Comparison of ENCODE assay signal across 24 cellular contexts in the genomic region with DNA sequence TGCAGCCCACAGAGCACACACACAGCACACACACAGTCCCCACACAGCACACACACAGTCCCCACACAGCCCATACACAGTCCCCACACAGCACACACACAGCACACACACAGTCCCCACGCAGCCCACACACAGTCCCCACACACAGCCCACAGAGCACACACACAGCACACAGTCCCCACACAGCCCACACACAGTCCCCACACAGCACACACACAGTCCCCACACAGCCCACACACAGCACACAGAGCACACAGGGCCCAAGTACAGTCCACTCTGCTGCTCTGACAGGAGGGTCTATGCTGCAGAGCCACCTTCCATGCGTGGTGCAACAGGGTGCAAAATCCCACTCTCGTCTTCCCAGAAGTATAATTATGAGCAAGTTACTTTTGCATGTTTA.
DNase-seq lines count a peak whose midpoint lies in the region; ATAC-seq, FAIRE-seq and TF ChIP-seq lines count a peak whose summit lies in the region.
"Had no signal": no experiment of that assay in that cellular context is flagged by ENCODE, and none has a peak within 500 bp of the region (broad histone marks: within the 10 kb centered on the region; RNA-seq: fewer than 3 reads in every experiment).

No MANE protein-coding gene starts in this region.

- TF ChIP-seq EP300 in H1 (IDR thresholded peaks at IDR 0.05; ENCODE audit: borderline replicate concordance in 1 of 2, low read depth in 2 of 2, low read length in 2 of 2): no peak
- TF ChIP-seq EP300 in suprapubic skin (IDR thresholded peaks at IDR 0.05): no peak

- no peaks in the 10 kb centered on the region for H3K9me3 ChIP-seq in H1 (ENCODE audit: insufficient read depth in 2 of 2, low read depth in 1 of 2, low read length in 1 of 2)
- peaks cover 0 to 3% of the 10 kb centered on the region in 2 donors for H3K9me3 ChIP-seq in neuronal stem cell (replicated peaks in 1 of 2; ENCODE audit: control insufficient read depth in 2 of 2, insufficient read depth in 1 of 2, low read depth in 1 of 2, low read length in 2 of 2)
- H3K9me3 ChIP-seq in suprapubic skin: no peaks in the 10 kb centered on the region
- H3K9me3 ChIP-seq: HAP-1 had no signal

- H4K91ac ChIP-seq in H1 (replicated peaks; ENCODE audit: insufficient read length, low read length) (peak overlapping the region; percentile 5), neuronal stem cell (ENCODE audit: low read depth, low read length, poor library complexity) (no peak overlapping the region)

- H3K23me2 ChIP-seq in H1 (ENCODE audit: low read depth, low read length): peaks cover 12% of the 10 kb centered on the region; the same call in 1 of the 2 replicates

- TF ChIP-seq RAD21 in H1 (IDR thresholded peaks at IDR 0.05 in 1 of 2, conservative IDR thresholded peaks at IDR 0.05 in 1 of 2; ENCODE audit: low read depth in 2 of 2, low read length in 2 of 2): no peak

- H3K4me2 ChIP-seq in H1 (ENCODE audit: insufficient read depth in 1 of 2, low read depth in 2 of 2, low read length in 2 of 2): no peak overlapping the region
- H3K4me2 ChIP-seq in neuronal stem cell (ENCODE audit: insufficient read depth, low read length, poor library complexity, severe bottlenecking): no peak overlapping the region

- no peaks in the 10 kb centered on the region for H3K4me1 Mint-ChIP-seq in stimulated activated naive CD8-positive, alpha-beta T cell treated with anti-CD3 and anti-CD28 coated beads, Interleukin-15, amount 100 ng/mL, for 72 hours
- H3K4me1 Mint-ChIP-seq: CD4-positive, alpha-beta memory T cell had no signal

- H3K27me3 Mint-ChIP-seq in stimulated activated naive CD8-positive, alpha-beta T cell treated with anti-CD3 and anti-CD28 coated beads, Interleukin-15, amount 100 ng/mL, for 72 hours: no peaks in the 10 kb centered on the region
- H3K27me3 Mint-ChIP-seq: IgD-negative memory B cell had no signal

- H3K23ac ChIP-seq in H1 (ENCODE audit: insufficient read length) (no peak overlapping the region), neuronal stem cell (ENCODE audit: low read depth, low read length, poor library complexity) (peak overlapping the region; percentile 89)

- H3K9ac ChIP-seq in H1 (replicated peaks in 1 of 4; ENCODE audit: extremely low read depth in 1 of 4, low read depth in 3 of 4, low read length in 3 of 4) (no peak overlapping the region), neuronal stem cell (ENCODE audit: low read depth, low read length, poor library complexity) (no peak overlapping the region)
- H3K9ac ChIP-seq: GM23248 had no signal

- FAIRE-seq in H1 (lab: Jason Lieb, UNC): no peak

- H3K4me3 Mint-ChIP-seq in stimulated activated naive CD8-positive, alpha-beta T cell treated with anti-CD3 and anti-CD28 coated beads, Interleukin-15, amount 100 ng/mL, for 72 hours: no peak overlapping the region
- H3K4me3 Mint-ChIP-seq: CD4-positive, alpha-beta memory T cell; IgD-negative memory B cell had no signal

- POLR2A ChIA-PET in H1 (lab: Charles Lee; ENCODE audit: partially characterized antibody): no interaction called here

- H3K36me3 ChIP-seq in H1 (ENCODE audit: control insufficient read depth in 2 of 4, insufficient read depth in 4 of 4, low read length in 3 of 4) (no peaks in the 10 kb centered on the region), neuronal stem cell (replicated peaks in 1 of 2; ENCODE audit: control insufficient read depth in 2 of 2, insufficient read depth in 2 of 2, low read length in 2 of 2) (no peaks in the 10 kb centered on the region), suprapubic skin (no peaks in the 10 kb centered on the region)
- H3K36me3 ChIP-seq: HAP-1 had no signal

- no peak overlapping the region for H3K4ac ChIP-seq in H1 (replicated peaks; ENCODE audit: insufficient read length, low read depth, low read length)
- H3K4ac ChIP-seq in neuronal stem cell (ENCODE audit: low read length): no peak overlapping the region

- no peaks in the 10 kb centered on the region for H3K79me2 ChIP-seq in H1 (ENCODE audit: control insufficient read depth in 1 of 2, insufficient read depth in 2 of 2, low read length in 2 of 2)

- CTCF ChIA-PET in H1 (lab: Charles Lee; ENCODE audit: partially characterized antibody): no interaction called here

- no peak overlapping the region for H4K5ac ChIP-seq in H1 (ENCODE audit: insufficient read length, low read depth, low read length)

- DNase-seq in stimulated activated naive CD8-positive, alpha-beta T cell treated with anti-CD3 and anti-CD28 coated beads, Interleukin-15, amount 100 ng/mL, for 72 hours: no peak
- no peak for DNase-seq in stimulated activated naive CD8-positive, alpha-beta T cell treated with anti-CD3 and anti-CD28 coated beads, Interleukin-15, Interleukin-2, amounts not matched to agents 100 U/mL and 50 U/mL, for 24 hours
- DNase-seq in H1 (ENCODE audit: low read depth in 1 of 2, low spot score in 2 of 2): no peak
- DNase-seq in neuronal stem cell (ENCODE audit: low spot score): no peak
- DNase-seq in hypothalamus (lab: John Stamatoyannopoulos, UW): no peak
- no peak for DNase-seq in suprapubic skin (ENCODE audit: low spot score in 2 of 2)
- DNase-seq: C1 segment of cervical spinal cord; CD4-positive, alpha-beta memory T cell; COR-L47; DMS53; GM23248; NCI-H1048; NCI-H1417 treated with DMSO at 0.1 percent for 48 hours; NCI-H1694 treated with DMSO at 0.1 percent for 48 hours; NCI-H2081; NCI-H2227 treated with DMSO at 0.1 percent for 48 hours; NCI-H69; SHP77 treated with DMSO at 0.1 percent for 48 hours had no signal

- peaks cover 0 to 5% of the 10 kb centered on the region in 2 experiments for H4K20me1 ChIP-seq in H1 (replicated peaks in 1 of 2; ENCODE audit: control insufficient read depth in 1 of 2, insufficient read depth in 2 of 2, low read length in 2 of 2)

- H3K27ac Mint-ChIP-seq in stimulated activated naive CD8-positive, alpha-beta T cell treated with anti-CD3 and anti-CD28 coated beads, Interleukin-15, amount 100 ng/mL, for 72 hours: peak overlapping the region in 1 of 2 donors; percentile 37
- H3K27ac Mint-ChIP-seq: CD4-positive, alpha-beta memory T cell; IgD-negative memory B cell had no signal

- no peak overlapping the region for H2BK120ac ChIP-seq in H1 (replicated peaks; ENCODE audit: low read depth, low read length)
- no peak overlapping the region for H2BK120ac ChIP-seq in neuronal stem cell (ENCODE audit: low read depth, low read length)

- H2AK5ac ChIP-seq in H1 (ENCODE audit: low read depth, low read length): 0 out of 2 replicates have a peak overlapping the region, but pooled peaks have one; percentile 24
- no peak overlapping the region for H2AK5ac ChIP-seq in neuronal stem cell (ENCODE audit: low read depth, low read length)

- peak; percentile 10 for ATAC-seq in stimulated activated naive CD8-positive, alpha-beta T cell treated with anti-CD3 and anti-CD28 coated beads, Interleukin-15, amount 100 ng/mL, for 72 hours
- ATAC-seq in stimulated activated naive CD8-positive, alpha-beta T cell treated with anti-CD3 and anti-CD28 coated beads, Interleukin-15, Interleukin-2, amounts not matched to agents 100 U/mL and 50 U/mL, for 24 hours: no peak
- ATAC-seq in HG03457 (IDR thresholded peaks at IDR 0.05; ENCODE audit: unreplicated experiment): no peak
- ATAC-seq: Panc1 had no signal

- H2AFZ ChIP-seq in H1 (ENCODE audit: low read length): no peak overlapping the region
- no peak overlapping the region for H2AFZ ChIP-seq in neuronal stem cell (ENCODE audit: low read length)
- H2AFZ ChIP-seq: GM23248 had no signal

- 90% methylated on average over 3 of the region's 3 CpGs; no CpG with 5 or more reads in 1 of the 2 experiments for WGBS in H1 (ENCODE audit: extremely low coverage in 1 of 2, insufficient coverage in 1 of 2, insufficient read length in 1 of 2, insufficient replicate concordance in 2 of 2, low coverage in 1 of 2, low lambda C conversion rate in 2 of 2, missing lambda C conversion rate in 1 of 2), 2 experiments
- no CpG with 5 or more reads among the region's 3 CpGs for WGBS in neuronal stem cell (ENCODE audit: extremely low coverage in 2 of 2, insufficient read length in 2 of 2, insufficient replicate concordance in 1 of 2), 2 donors
- WGBS in suprapubic skin: 73% methylated on average over 3 of the region's 3 CpGs

- H4K8ac ChIP-seq in H1 (ENCODE audit: extremely low read depth, insufficient read depth, low read length) (no peak overlapping the region), neuronal stem cell (ENCODE audit: low read depth, low read length) (peak overlapping the region; percentile 54)

- H3K14ac ChIP-seq in H1 (ENCODE audit: insufficient read length) (no peak overlapping the region), neuronal stem cell (ENCODE audit: low read length) (peak overlapping the region; percentile 89)

- no peak overlapping the region for H3K56ac ChIP-seq in H1 (replicated peaks; ENCODE audit: insufficient read length, low read depth, low read length)

- H3K27ac ChIP-seq in H1 (ENCODE audit: low read depth, low read length) (no peak overlapping the region), neuronal stem cell (replicated peaks; ENCODE audit: low read length) (no peak overlapping the region), suprapubic skin (no peak overlapping the region)
- H3K27ac ChIP-seq: GM23248, HL-60, RWPE1 had no signal

- no peak overlapping the region for H3K18ac ChIP-seq in H1 (ENCODE audit: extremely low read depth, low read length)
- peak overlapping the region; percentile 75 for H3K18ac ChIP-seq in neuronal stem cell (ENCODE audit: low read length)

- H2BK12ac ChIP-seq in H1 (ENCODE audit: low read depth, low read length) (peak overlapping the region; percentile 27; the same call in 1 of the 2 replicates), neuronal stem cell (ENCODE audit: low read length) (no peak overlapping the region)

- peaks cover 0 to 14% of the 10 kb centered on the region in 2 donors for H3K9me3 Mint-ChIP-seq in stimulated activated naive CD8-positive, alpha-beta T cell treated with anti-CD3 and anti-CD28 coated beads, Interleukin-15, amount 100 ng/mL, for 72 hours

- TF ChIP-seq CTCF in H1 (IDR thresholded peaks at IDR 0.05; ENCODE audit: control extremely low read depth in 1 of 3, insufficient read depth in 1 of 3, low read depth in 1 of 3, low read length in 3 of 3): no peak
- no peak for TF ChIP-seq CTCF in suprapubic skin (IDR thresholded peaks at IDR 0.05)

- no peak for TF ChIP-seq POLR2A in H1 (IDR thresholded peaks at IDR 0.05; ENCODE audit: control extremely low read depth in 1 of 2, low read depth in 2 of 2, low read length in 2 of 2)
- no peak for TF ChIP-seq POLR2A in suprapubic skin (IDR thresholded peaks at IDR 0.05)

- no peak overlapping the region for H2BK20ac ChIP-seq in H1 (ENCODE audit: low read length)

- H3K4me3 ChIP-seq in H1 (ENCODE audit: extremely low read depth in 1 of 4, insufficient read depth in 2 of 4, low read depth in 3 of 4, low read length in 4 of 4) (no peak overlapping the region), neuronal stem cell (ENCODE audit: low read length in 2 of 2) (peak overlapping the region in 1 of 2 donors; percentile 70), suprapubic skin (no peak overlapping the region)
- H3K4me3 ChIP-seq: GM23248, HAP-1 had no signal

- H3K79me1 ChIP-seq in H1 (ENCODE audit: low read depth, low read length) (no peaks in the 10 kb centered on the region), neuronal stem cell (ENCODE audit: low read depth, low read length) (no peaks in the 10 kb centered on the region)

- H3K4me1 ChIP-seq in H1 (replicated peaks in 1 of 4; ENCODE audit: control insufficient read depth in 3 of 4, insufficient read depth in 4 of 4, low read length in 3 of 4): no peaks in the 10 kb centered on the region; a peak in 1 of 7 replicates
- H3K4me1 ChIP-seq in neuronal stem cell (ENCODE audit: control insufficient read depth in 2 of 2, insufficient read depth in 1 of 2, low read depth in 1 of 2, low read length in 2 of 2): peaks cover 0 to 2% of the 10 kb centered on the region in 2 donors
- H3K4me1 ChIP-seq in suprapubic skin: no peaks in the 10 kb centered on the region
- H3K4me1 ChIP-seq: HAP-1 had no signal

- H2BK15ac ChIP-seq in H1 (ENCODE audit: low read length) (no peak overlapping the region), neuronal stem cell (ENCODE audit: low read length) (no peak overlapping the region)

- H3K27me3 ChIP-seq in H1 (replicated peaks in 1 of 4; ENCODE audit: control insufficient read depth in 3 of 4, extremely low read depth in 1 of 4, insufficient read depth in 3 of 4, low read length in 3 of 4) (no peaks in the 10 kb centered on the region), neuronal stem cell (ENCODE audit: control insufficient read depth in 3 of 3, insufficient read depth in 3 of 3, low read depth in 1 of 3, low read length in 3 of 3) (no peaks in the 10 kb centered on the region), suprapubic skin (peaks cover 4% of the 10 kb centered on the region)

- H2BK5ac ChIP-seq in H1 (ENCODE audit: low read depth, low read length) (no peak overlapping the region), neuronal stem cell (ENCODE audit: low read length) (no peak overlapping the region)
